7 cellular contexts compared by ENCODE assay signal in the genomic region with DNA sequence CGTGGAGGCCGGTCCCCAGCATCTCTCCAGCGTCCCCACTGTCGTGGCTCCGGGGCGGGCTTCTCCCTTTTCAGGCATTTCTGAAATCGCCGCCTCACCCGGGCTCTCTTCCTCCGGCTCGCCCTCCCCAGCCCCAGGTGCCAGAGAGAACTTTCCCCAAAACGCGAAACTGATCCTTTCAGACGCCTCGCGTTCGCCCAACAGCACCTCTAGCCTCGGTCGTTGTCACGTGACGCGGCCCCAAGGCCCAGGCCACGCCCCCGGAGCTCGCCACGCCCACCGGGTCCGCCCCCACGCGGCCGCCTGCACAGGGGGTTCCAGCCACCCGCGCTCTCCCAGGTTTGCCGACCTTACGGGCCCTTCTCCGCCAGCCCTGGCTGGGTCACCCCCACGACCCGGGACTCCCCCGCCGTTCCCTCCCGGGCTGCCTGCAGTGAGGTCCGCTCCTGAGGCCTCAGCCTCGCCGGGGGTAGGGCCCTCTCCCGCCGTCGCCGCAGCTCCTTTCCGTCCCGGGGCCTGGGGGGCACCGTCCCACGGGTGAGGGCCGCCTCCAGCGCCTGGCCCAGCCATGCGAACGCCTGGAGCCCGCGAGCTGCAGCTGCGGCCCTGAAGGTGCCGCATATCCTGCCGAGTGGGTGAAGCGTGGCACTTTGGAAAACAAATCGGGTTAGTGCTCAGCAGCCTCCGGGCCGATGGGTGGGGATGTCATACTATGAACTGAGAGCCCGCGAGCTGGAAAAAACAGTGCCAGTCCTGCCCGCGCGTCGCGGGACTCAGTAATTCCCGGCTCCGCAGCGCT.
DNase-seq lines count a peak whose midpoint lies in the region; ATAC-seq and TF ChIP-seq lines count a peak whose summit lies in the region.

No MANE protein-coding gene starts in this region.

- no peaks in the 10 kb centered on the region for H3K36me3 ChIP-seq in iPS DF 6.9 (ENCODE audit: control insufficient read depth, insufficient read depth, low read length)

- peak overlapping the region; percentile 77 for H3K27ac Mint-ChIP-seq in T-helper 2 cell treated with Interferon-gamma antibody and Interleukin-4, amounts not matched to agents 5 μg/mL and 100 μg/mL, for 36 hours

- TF ChIP-seq CTCF in astrocyte of the cerebellum (IDR thresholded peaks at IDR 0.05; ENCODE audit: low read depth, low read length, missing control alignments) = no peak

- H3K4me1 Mint-ChIP-seq in T-helper 2 cell treated with Interferon-gamma antibody and Interleukin-4, amounts not matched to agents 5 μg/mL and 100 μg/mL, for 36 hours (ENCODE audit: low read depth) = peaks cover 8% of the 10 kb centered on the region

- no peak overlapping the region for H3K27ac ChIP-seq in iPS DF 6.9 (ENCODE audit: low read length)

- H3K9me3 ChIP-seq in iPS DF 6.9 (ENCODE audit: control insufficient read depth, insufficient read depth, low read length) = no peaks in the 10 kb centered on the region

- no peaks in the 10 kb centered on the region for H3K27me3 ChIP-seq in iPS DF 6.9 (ENCODE audit: control insufficient read depth, insufficient read depth, low read length)

- TF ChIP-seq POLR2A in GM15510 (IDR thresholded peaks at IDR 0.05; ENCODE audit: borderline replicate concordance, extremely low read depth, insufficient read length) = peak; percentile 62

- H3K4me3 ChIP-seq in astrocyte of the cerebellum (ENCODE audit: low read depth, low read length) (peak overlapping the region; percentile 69), iPS DF 6.9 (ENCODE audit: low read length) (peak overlapping the region; percentile 60; the same call in 1 of the 2 replicates), skeletal muscle cell (ENCODE audit: low read depth, low read length) (peak overlapping the region; percentile 65)

- H3K36me3 Mint-ChIP-seq in T-helper 2 cell treated with Interferon-gamma antibody and Interleukin-4, amounts not matched to agents 5 μg/mL and 100 μg/mL, for 36 hours (ENCODE audit: low read depth) = no peaks in the 10 kb centered on the region

- no peaks in the 10 kb centered on the region for H3K9me3 Mint-ChIP-seq in T-helper 2 cell treated with Interferon-gamma antibody and Interleukin-4, amounts not matched to agents 5 μg/mL and 100 μg/mL, for 36 hours

- no CpG with 5 or more reads among the region's 75 CpGs for WGBS in iPS DF 6.9 (ENCODE audit: insufficient coverage, insufficient read length)

- peak; percentile 68 for DNase-seq in NCI-H1092 treated with DMSO at 0.1 percent for 48 hours (lab: John Stamatoyannopoulos, UW)
- peak; percentile 91 for DNase-seq in T-helper 2 cell treated with Interferon-gamma antibody and Interleukin-4, amounts not matched to agents 5 μg/mL and 100 μg/mL, for 36 hours (ENCODE audit: low spot score)
- DNase-seq in astrocyte of the cerebellum (ENCODE audit: low read depth) = no peak
- DNase-seq in iPS DF 6.9 (ENCODE audit: low read depth, low spot score) = no peak
- no peak for DNase-seq in skeletal muscle cell (ENCODE audit: low read depth)

- in situ Hi-C loops in astrocyte of the cerebellum (cut with HindIII; ENCODE audit: low sequenced_read_pairs) = no loop called here

- H3K4me1 ChIP-seq in iPS DF 6.9 (ENCODE audit: control insufficient read depth, insufficient read depth, low read length) = peaks cover 2% of the 10 kb centered on the region

- H3K27me3 Mint-ChIP-seq in T-helper 2 cell treated with Interferon-gamma antibody and Interleukin-4, amounts not matched to agents 5 μg/mL and 100 μg/mL, for 36 hours (ENCODE audit: low read depth) = peaks cover 8% of the 10 kb centered on the region

- peak; percentile 90 for ATAC-seq in HG02623 (IDR thresholded peaks at IDR 0.05; ENCODE audit: unreplicated experiment)

- H3K4me3 Mint-ChIP-seq in T-helper 2 cell treated with Interferon-gamma antibody and Interleukin-4, amounts not matched to agents 5 μg/mL and 100 μg/mL, for 36 hours = peak overlapping the region; percentile 88

Comparison
In these comparisons a context has a peak if more than half of its experiments do, and no peak if none do; other contexts are left out.
1. DNase-seq: peak in NCI-H1092 treated with DMSO at 0.1 percent for 48 hours (single experiment) and T-helper 2 cell treated with Interferon-gamma antibody and Interleukin-4, amounts not matched to agents 5 μg/mL and 100 μg/mL, for 36 hours (single experiment); none in astrocyte of the cerebellum (single experiment), iPS DF 6.9 (single experiment) and skeletal muscle cell (single experiment).
2. Peak in every context shown above with its lines, with median percentiles within 50 percentile points of each other: H3K4me3 ChIP-seq.